Comparison of ENCODE assay signal across 2 cellular contexts in genomic region chr5:151309821-151310220, GRCh38. TPM values are rescaled to one million over a fixed set of nuclear protein-coding genes. Genes with fewer than 3 reads are reported as not detected.
"Had no signal": no experiment of that assay in that cellular context is flagged by ENCODE, and none has a peak within 500 bp of the region (broad histone marks: within the 10 kb centered on the region; RNA-seq: fewer than 3 reads in every experiment).

No MANE protein-coding gene starts in this region.

RNA-seq across cellular contexts. Expression of gene SLC36A3, which starts 6.3 kb away (rescaled TPM):
- total RNA-seq: G401, GM12878 had no signal

RNA-seq across cellular contexts. Expression of gene SLC36A2, which starts 37.5 kb away (rescaled TPM):
- total RNA-seq: G401, GM12878 had no signal
- polyA plus RNA-seq: GM12878 had no signal
